In genomic region chr7:4144801-4145470, GRCh38 we compare ENCODE assay signal across 10 cellular contexts.
A peak's percentile ranks its signal among the peaks of the same experiment; 100 is the strongest.
DNase-seq lines count a peak whose midpoint lies in the region; ATAC-seq and TF ChIP-seq lines count a peak whose summit lies in the region.
"Had no signal": no experiment of that assay in that cellular context is flagged by ENCODE, and none has a peak within 500 bp of the region (broad histone marks: within the 10 kb centered on the region; RNA-seq: fewer than 3 reads in every experiment).

No MANE protein-coding gene starts in this region.

- H3K9me3 ChIP-seq in CD8-positive, alpha-beta T cell (ENCODE audit: low read length) = no peaks in the 10 kb centered on the region
- H3K9me3 ChIP-seq in heart left ventricle (no peaks in the 10 kb centered on the region), ovary (no peaks in the 10 kb centered on the region)

- POLR2A ChIA-PET in CD8-positive, alpha-beta T cell (lab: Charles Lee) = no interaction called here

- intact Hi-C loops in CD8-positive, alpha-beta T cell (cut with DNase I, micrococcal nuclease) = no loop called here
- intact Hi-C loops in heart left ventricle (cut with DNase I) = no loop called here
- intact Hi-C loops in ovary (cut with DNase I) = no loop called here

- H3K4me3 Mint-ChIP-seq in CD8-positive, alpha-beta T cell = peak overlapping the region; percentile 43

- 29 to 45% (median 37%) methylated on average over 24 to 26 of the region's 26 CpGs for WGBS in heart left ventricle, 4 donors
- WGBS in ovary, 3 donors = 10 to 15% (median 12%) methylated on average over 26 of the region's 26 CpGs

- no peak overlapping the region for H3K27ac ChIP-seq in CD8-positive, alpha-beta T cell (ENCODE audit: low read depth, low read length)
- H3K27ac ChIP-seq in heart left ventricle = no peak overlapping the region
- no peak overlapping the region for H3K27ac ChIP-seq in ovary

- TF ChIP-seq POLR2A in heart left ventricle (IDR thresholded peaks at IDR 0.05) (no peak), ovary (IDR thresholded peaks at IDR 0.05) (no peak)

- H3K36me3 Mint-ChIP-seq in CD8-positive, alpha-beta T cell = no peaks in the 10 kb centered on the region

- no peak overlapping the region for H3K27ac Mint-ChIP-seq in CD8-positive, alpha-beta T cell

- H3K27me3 ChIP-seq in CD8-positive, alpha-beta T cell (ENCODE audit: insufficient read depth, low read length) = no peaks in the 10 kb centered on the region
- H3K27me3 ChIP-seq in heart left ventricle (peaks cover 0 to 8% (median 0%) of the 10 kb centered on the region in 9 donors), ovary (no peaks in the 10 kb centered on the region)

- no peaks in the 10 kb centered on the region for H3K36me3 ChIP-seq in CD8-positive, alpha-beta T cell (ENCODE audit: insufficient read depth, low read length)
- H3K36me3 ChIP-seq in heart left ventricle = no peaks in the 10 kb centered on the region
- no peaks in the 10 kb centered on the region for H3K36me3 ChIP-seq in ovary

- H3K4me3 ChIP-seq in CD8-positive, alpha-beta T cell (ENCODE audit: low read depth, low read length) = no peak overlapping the region
- H3K4me3 ChIP-seq in heart left ventricle (peak overlapping the region in 8 of 12 donors; percentile 3 to 32 (median 18)), ovary (peak overlapping the region; percentile 27)

- no peak for TF ChIP-seq CTCF in CD8-positive, alpha-beta T cell (IDR thresholded peaks at IDR 0.05)
- TF ChIP-seq CTCF in heart left ventricle (IDR thresholded peaks at IDR 0.05) (no peak), ovary (IDR thresholded peaks at IDR 0.05) (no peak)

- peaks cover 12% of the 10 kb centered on the region for H3K27me3 Mint-ChIP-seq in CD8-positive, alpha-beta T cell (ENCODE audit: low read depth)

- no peak for DNase-seq in CD8-positive, alpha-beta T cell
- DNase-seq in amniotic epithelial cell (ENCODE audit: low read depth) (peak; percentile 12), heart left ventricle (peak in 3 of 5 donors; percentile 25 to 59 (median 54)), ovary (peak; percentile 65 to 79 (median 70)), foreskin melanocyte (no peak), UCSD-AML1 (lab: John Stamatoyannopoulos, UW; ENCODE audit: unreplicated experiment) (no peak), NCI-H510A treated with DMSO at 0.1 percent for 48 hours (lab: John Stamatoyannopoulos, UW) (no peak)
- DNase-seq: Calu3; stimulated activated naive CD4-positive, alpha-beta T cell treated with Interleukin-2 at 50 U/mL for 16 hours had no signal

- H3K4me1 ChIP-seq in CD8-positive, alpha-beta T cell (ENCODE audit: insufficient read depth, low read length) = no peaks in the 10 kb centered on the region
- peaks cover 0 to 4% (median 0%) of the 10 kb centered on the region in 12 donors for H3K4me1 ChIP-seq in heart left ventricle
- H3K4me1 ChIP-seq in ovary (ENCODE audit: insufficient read depth) = no peaks in the 10 kb centered on the region

- no peak for ATAC-seq in CD8-positive, alpha-beta T cell
- ATAC-seq in heart left ventricle (peak in 3 of 4 donors; percentile 5 to 57 (median 43)), HG03097 (IDR thresholded peaks at IDR 0.05; ENCODE audit: low FRiP score, unreplicated experiment) (no peak)

- H3K4me1 Mint-ChIP-seq in CD8-positive, alpha-beta T cell (ENCODE audit: low read depth) = peaks cover 3% of the 10 kb centered on the region

- H3K9me3 Mint-ChIP-seq in CD8-positive, alpha-beta T cell = no peaks in the 10 kb centered on the region

- CTCF ChIA-PET in CD8-positive, alpha-beta T cell (lab: Charles Lee) = no interaction called here

- TF ChIP-seq EP300 in ovary (IDR thresholded peaks at IDR 0.05) = no peak

Comparison
In these comparisons a context has a peak if more than half of its experiments do, and no peak if none do; other contexts are left out.
1. ATAC-seq: peak in heart left ventricle (3 of 4); none in CD8-positive, alpha-beta T cell (single experiment) and HG03097 (single experiment).
2. DNase-seq: peak in amniotic epithelial cell (single experiment), heart left ventricle (3 of 5) and ovary (5 of 5); none in CD8-positive, alpha-beta T cell (0 of 7), foreskin melanocyte (single experiment), UCSD-AML1 (single experiment) and NCI-H510A treated with DMSO at 0.1 percent for 48 hours (single experiment).